ENCODE assay signal across 7 cellular contexts in genomic region chr17:40069751-40070643, GRCh38. TPM values are rescaled to one million over a fixed set of nuclear protein-coding genes. Genes with fewer than 3 reads are reported as not detected.
DNase-seq lines count a peak whose midpoint lies in the region; ATAC-seq, FAIRE-seq and TF ChIP-seq lines count a peak whose summit lies in the region.

No MANE protein-coding gene starts in this region.

- peaks cover 3% of the 10 kb centered on the region for H3K27me3 Mint-ChIP-seq in activated CD4-positive, alpha-beta memory T cell treated with anti-CD3 and anti-CD28 coated beads, Interleukin-2, amount 10 ng/mL, durations not matched to agents 7 days and 5 days

- no peaks in the 10 kb centered on the region for H3K9me3 ChIP-seq in esophagus (ENCODE audit: control insufficient read depth in 2 of 2, insufficient read depth in 1 of 2, low read depth in 1 of 2, low read length in 1 of 2)
- H3K9me3 ChIP-seq in pancreas = no peaks in the 10 kb centered on the region

- no peaks in the 10 kb centered on the region for H3K27me3 ChIP-seq in esophagus (ENCODE audit: control insufficient read depth in 1 of 2, insufficient read depth in 2 of 2, low read length in 2 of 2)
- H3K27me3 ChIP-seq in pancreas = no peaks in the 10 kb centered on the region

- H3K9me3 Mint-ChIP-seq in activated CD4-positive, alpha-beta memory T cell treated with anti-CD3 and anti-CD28 coated beads, Interleukin-2, amount 10 ng/mL, durations not matched to agents 7 days and 5 days = no peaks in the 10 kb centered on the region

- no peak overlapping the region for H3K4me3 ChIP-seq in GM12865 (ENCODE audit: low read depth, low read length)
- no peak overlapping the region for H3K4me3 ChIP-seq in esophagus (ENCODE audit: low read depth in 1 of 2, low read length in 2 of 2)
- peak overlapping the region in 2 of 4 donors; percentile 4 to 28 for H3K4me3 ChIP-seq in pancreas

- peaks cover 32% of the 10 kb centered on the region for H3K4me1 Mint-ChIP-seq in activated CD4-positive, alpha-beta memory T cell treated with anti-CD3 and anti-CD28 coated beads, Interleukin-2, amount 10 ng/mL, durations not matched to agents 7 days and 5 days

- H3K4me1 ChIP-seq in esophagus (ENCODE audit: control insufficient read depth in 2 of 2, insufficient read depth in 2 of 2, low read length in 1 of 2) (peaks cover 34 to 50% of the 10 kb centered on the region in 2 donors), pancreas (peaks cover 66 to 80% (median 67%) of the 10 kb centered on the region in 3 donors)

- H3K27ac ChIP-seq in esophagus (ENCODE audit: low read depth in 2 of 2, low read length in 1 of 2) = peak overlapping the region; percentile 85 to 94
- H3K27ac ChIP-seq in pancreas = peak overlapping the region; percentile 71 to 91 (median 82)

- WGBS in esophagus, 2 donors = 18 to 22% methylated on average over 12 to 14 of the region's 14 CpGs
- WGBS in pancreas, 2 donors = 14 to 18% methylated on average over 14 of the region's 14 CpGs

- FAIRE-seq in pancreas (lab: Jason Lieb, UNC) = no peak

- ATAC-seq in pancreas = peak in 3 of 4 donors; percentile 13 to 29 (median 19)
- ATAC-seq in GM18861 (IDR thresholded peaks at IDR 0.05; ENCODE audit: unreplicated experiment) = no peak

- peak; percentile 26 for TF ChIP-seq CTCF in GM12865 (IDR thresholded peaks at IDR 0.05; ENCODE audit: insufficient read depth, low read depth, low read length, missing control alignments)
- TF ChIP-seq CTCF in pancreas (IDR thresholded peaks at IDR 0.05) = no peak

- peak overlapping the region; percentile 19 for H3K27ac Mint-ChIP-seq in activated CD4-positive, alpha-beta memory T cell treated with anti-CD3 and anti-CD28 coated beads, Interleukin-2, amount 10 ng/mL, durations not matched to agents 7 days and 5 days

- POLR2A ChIA-PET in activated CD4-positive, alpha-beta memory T cell treated with anti-CD3 and anti-CD28 coated beads, Interleukin-2, amount 10 ng/mL, durations not matched to agents 7 days and 5 days (lab: Charles Lee) = interaction anchor here (0.8 to 3.2 kb wide), 7 partner anchors 13 to 340 kb away, joined by 3 to 14 read pairs (median 5); partner anchors contain the start of genes MED24 and MIEN1

- H3K36me3 Mint-ChIP-seq in activated CD4-positive, alpha-beta memory T cell treated with anti-CD3 and anti-CD28 coated beads, Interleukin-2, amount 10 ng/mL, durations not matched to agents 7 days and 5 days (ENCODE audit: low read depth) = no peaks in the 10 kb centered on the region

- CTCF ChIA-PET in activated CD4-positive, alpha-beta memory T cell treated with anti-CD3 and anti-CD28 coated beads, Interleukin-2, amount 10 ng/mL, durations not matched to agents 7 days and 5 days (lab: Charles Lee) = interaction anchor here (0.7 to 3.5 kb wide), 8 partner anchors 16 to 99 kb away, joined by 3 to 21 read pairs (median 6); partner anchors contain the start of gene MED24

- peak overlapping the region; percentile 32 for H3K4me3 Mint-ChIP-seq in activated CD4-positive, alpha-beta memory T cell treated with anti-CD3 and anti-CD28 coated beads, Interleukin-2, amount 10 ng/mL, durations not matched to agents 7 days and 5 days

- DNase-seq in GM12865 (ENCODE audit: low read depth) (peak; percentile 53), NCI-H1105 treated with DMSO at 0.1 percent for 48 hours (lab: John Stamatoyannopoulos, UW) (peak; percentile 68), pancreas (peak in 5 of 6 donors; percentile 40 to 81 (median 59)), NOMO-1 treated with DMSO at 0.1 percent for 48 hours (lab: John Stamatoyannopoulos, UW; ENCODE audit: unreplicated experiment) (no peak)
- no peak for DNase-seq in activated CD4-positive, alpha-beta memory T cell treated with anti-CD3 and anti-CD28 coated beads, Interleukin-2, amount 10 ng/mL, durations not matched to agents 7 days and 5 days

- H3K36me3 ChIP-seq in esophagus (ENCODE audit: control insufficient read depth in 2 of 2, insufficient read depth in 2 of 2, low read length in 1 of 2) (peaks cover 0 to 8% of the 10 kb centered on the region in 2 donors), pancreas (no peaks in the 10 kb centered on the region)

- intact Hi-C loops in pancreas (cut with DNase I) = loop anchor here in 1 of 3 donors (10.0 kb wide), 1 partner anchor 55 kb away; the partner anchor contains the start of gene MSL1

RNA-seq across cellular contexts. Expression of gene THRA, which starts 7.2 kb away (rescaled TPM):
- total RNA-seq in activated CD4-positive, alpha-beta memory T cell treated with anti-CD3 and anti-CD28 coated beads, Interleukin-2, amount 10 ng/mL, durations not matched to agents 7 days and 5 days = 1 to 10 TPM; 8.4 TPM
- 10 to 100 TPM; 10.5 to 11.0 TPM for polyA plus RNA-seq in esophagus
- 10 to 100 TPM; 13.8 to 28.1 (median 20.6) TPM for total RNA-seq in pancreas
- polyA plus RNA-seq in pancreas = 10 to 100 TPM; 22.4 to 35.7 TPM

RNA-seq across cellular contexts. Expression of gene MED24, which starts 15.8 kb away (rescaled TPM):
- total RNA-seq in activated CD4-positive, alpha-beta memory T cell treated with anti-CD3 and anti-CD28 coated beads, Interleukin-2, amount 10 ng/mL, durations not matched to agents 7 days and 5 days = 10 to 100 TPM; 82.2 to 84.2 TPM
- polyA plus RNA-seq in esophagus (10 to 100 TPM; 37.7 to 43.7 TPM), pancreas (10 to 100 TPM; 58.5 to 60.1 TPM)
- total RNA-seq in pancreas = 10 to 100 TPM; 22.1 to 43.7 (median 29.1) TPM

RNA-seq across cellular contexts. Expression of gene NR1D1, which starts 30.4 kb away (rescaled TPM):
- total RNA-seq in activated CD4-positive, alpha-beta memory T cell treated with anti-CD3 and anti-CD28 coated beads, Interleukin-2, amount 10 ng/mL, durations not matched to agents 7 days and 5 days = 1 to 10 TPM; 5.2 to 5.9 TPM
- polyA plus RNA-seq in esophagus = 10 to 100 TPM; 23.6 to 24.6 TPM
- total RNA-seq in pancreas = 10 to 100 TPM in 4 of 6 donors, 1 to 10 TPM in 2; 4.8 to 16.6 (median 11.2) TPM
- 10 to 100 TPM; 11.0 to 17.5 TPM for polyA plus RNA-seq in pancreas

RNA-seq across cellular contexts. Expression of gene MSL1, which starts 51.8 kb away (rescaled TPM):
- 100 to 1,000 TPM; 102 to 103 TPM for total RNA-seq in activated CD4-positive, alpha-beta memory T cell treated with anti-CD3 and anti-CD28 coated beads, Interleukin-2, amount 10 ng/mL, durations not matched to agents 7 days and 5 days
- polyA plus RNA-seq in esophagus (10 to 100 TPM; 42.1 to 59.5 TPM), pancreas (100 to 1,000 TPM in 1 of 2 donors, 10 to 100 TPM in 1; 71.0 to 105 TPM)
- total RNA-seq in pancreas = 10 to 100 TPM; 21.0 to 44.6 (median 29.2) TPM

RNA-seq across cellular contexts. Expression of gene CSF3, which starts 54.8 kb away (rescaled TPM):
- not detected for total RNA-seq in activated CD4-positive, alpha-beta memory T cell treated with anti-CD3 and anti-CD28 coated beads, Interleukin-2, amount 10 ng/mL, durations not matched to agents 7 days and 5 days
- polyA plus RNA-seq in esophagus (under 1 TPM; 0.26 to 0.29 TPM), pancreas (1 to 10 TPM in 1 of 2 donors, under 1 TPM in 1; 0.27 to 3.5 TPM)
- under 1 TPM in 2 of 6 donors, not detected in 4; 0.16 to 0.20 TPM for total RNA-seq in pancreas

Comparison
In these comparisons a context has a peak if more than half of its experiments do, and no peak if none do; other contexts are left out.
1. DNase-seq: peak in GM12865 (single experiment), NCI-H1105 treated with DMSO at 0.1 percent for 48 hours (single experiment) and pancreas (5 of 6); none in activated CD4-positive, alpha-beta memory T cell treated with anti-CD3 and anti-CD28 coated beads, Interleukin-2, amount 10 ng/mL, durations not matched to agents 7 days and 5 days (single experiment) and NOMO-1 treated with DMSO at 0.1 percent for 48 hours (single experiment).